In the genomic region with DNA sequence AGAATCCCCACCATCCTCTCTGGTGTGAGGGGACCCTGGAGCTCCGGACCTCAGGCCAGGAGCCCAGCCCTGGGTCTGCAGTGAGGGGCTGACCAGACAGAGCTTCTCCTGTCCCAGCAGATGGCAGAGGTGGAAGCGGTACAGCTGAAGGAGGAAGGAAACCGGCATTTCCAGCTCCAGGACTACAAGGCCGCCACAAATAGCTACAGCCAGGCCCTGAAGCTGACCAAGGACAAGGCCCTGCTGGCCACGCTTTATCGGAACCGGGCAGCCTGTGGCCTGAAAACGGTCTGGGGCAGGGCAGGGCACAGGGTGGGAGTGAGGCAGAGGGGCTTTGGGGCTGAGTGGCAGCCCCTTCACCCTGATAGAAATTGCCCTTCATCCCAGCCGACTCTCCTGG, we compare ENCODE assay signal across 1 cellular context.
TF ChIP-seq lines count a peak whose summit lies in the region.

No MANE protein-coding gene starts in this region.

TF ChIP-seq in GM23338, 12 proteins besides CTCF, POLR2A, EP300 and RAD21 (continued from another document):
- TF ChIP-seq, protein P1, sequence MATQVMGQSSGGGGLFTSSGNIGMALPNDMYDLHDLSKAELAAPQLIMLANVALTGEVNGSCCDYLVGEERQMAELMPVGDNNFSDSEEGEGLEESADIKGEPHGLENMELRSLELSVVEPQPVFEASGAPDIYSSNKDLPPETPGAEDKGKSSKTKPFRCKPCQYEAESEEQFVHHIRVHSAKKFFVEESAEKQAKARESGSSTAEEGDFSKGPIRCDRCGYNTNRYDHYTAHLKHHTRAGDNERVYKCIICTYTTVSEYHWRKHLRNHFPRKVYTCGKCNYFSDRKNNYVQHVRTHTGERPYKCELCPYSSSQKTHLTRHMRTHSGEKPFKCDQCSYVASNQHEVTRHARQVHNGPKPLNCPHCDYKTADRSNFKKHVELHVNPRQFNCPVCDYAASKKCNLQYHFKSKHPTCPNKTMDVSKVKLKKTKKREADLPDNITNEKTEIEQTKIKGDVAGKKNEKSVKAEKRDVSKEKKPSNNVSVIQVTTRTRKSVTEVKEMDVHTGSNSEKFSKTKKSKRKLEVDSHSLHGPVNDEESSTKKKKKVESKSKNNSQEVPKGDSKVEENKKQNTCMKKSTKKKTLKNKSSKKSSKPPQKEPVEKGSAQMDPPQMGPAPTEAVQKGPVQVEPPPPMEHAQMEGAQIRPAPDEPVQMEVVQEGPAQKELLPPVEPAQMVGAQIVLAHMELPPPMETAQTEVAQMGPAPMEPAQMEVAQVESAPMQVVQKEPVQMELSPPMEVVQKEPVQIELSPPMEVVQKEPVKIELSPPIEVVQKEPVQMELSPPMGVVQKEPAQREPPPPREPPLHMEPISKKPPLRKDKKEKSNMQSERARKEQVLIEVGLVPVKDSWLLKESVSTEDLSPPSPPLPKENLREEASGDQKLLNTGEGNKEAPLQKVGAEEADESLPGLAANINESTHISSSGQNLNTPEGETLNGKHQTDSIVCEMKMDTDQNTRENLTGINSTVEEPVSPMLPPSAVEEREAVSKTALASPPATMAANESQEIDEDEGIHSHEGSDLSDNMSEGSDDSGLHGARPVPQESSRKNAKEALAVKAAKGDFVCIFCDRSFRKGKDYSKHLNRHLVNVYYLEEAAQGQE (IDR thresholded peaks at IDR 0.05; ENCODE audit: unreplicated experiment) = no peak
- no peak for TF ChIP-seq CREB1 (CRISPR knock-in tag; IDR thresholded peaks at IDR 0.05; ENCODE audit: low read depth)
- TF ChIP-seq, protein P2, sequence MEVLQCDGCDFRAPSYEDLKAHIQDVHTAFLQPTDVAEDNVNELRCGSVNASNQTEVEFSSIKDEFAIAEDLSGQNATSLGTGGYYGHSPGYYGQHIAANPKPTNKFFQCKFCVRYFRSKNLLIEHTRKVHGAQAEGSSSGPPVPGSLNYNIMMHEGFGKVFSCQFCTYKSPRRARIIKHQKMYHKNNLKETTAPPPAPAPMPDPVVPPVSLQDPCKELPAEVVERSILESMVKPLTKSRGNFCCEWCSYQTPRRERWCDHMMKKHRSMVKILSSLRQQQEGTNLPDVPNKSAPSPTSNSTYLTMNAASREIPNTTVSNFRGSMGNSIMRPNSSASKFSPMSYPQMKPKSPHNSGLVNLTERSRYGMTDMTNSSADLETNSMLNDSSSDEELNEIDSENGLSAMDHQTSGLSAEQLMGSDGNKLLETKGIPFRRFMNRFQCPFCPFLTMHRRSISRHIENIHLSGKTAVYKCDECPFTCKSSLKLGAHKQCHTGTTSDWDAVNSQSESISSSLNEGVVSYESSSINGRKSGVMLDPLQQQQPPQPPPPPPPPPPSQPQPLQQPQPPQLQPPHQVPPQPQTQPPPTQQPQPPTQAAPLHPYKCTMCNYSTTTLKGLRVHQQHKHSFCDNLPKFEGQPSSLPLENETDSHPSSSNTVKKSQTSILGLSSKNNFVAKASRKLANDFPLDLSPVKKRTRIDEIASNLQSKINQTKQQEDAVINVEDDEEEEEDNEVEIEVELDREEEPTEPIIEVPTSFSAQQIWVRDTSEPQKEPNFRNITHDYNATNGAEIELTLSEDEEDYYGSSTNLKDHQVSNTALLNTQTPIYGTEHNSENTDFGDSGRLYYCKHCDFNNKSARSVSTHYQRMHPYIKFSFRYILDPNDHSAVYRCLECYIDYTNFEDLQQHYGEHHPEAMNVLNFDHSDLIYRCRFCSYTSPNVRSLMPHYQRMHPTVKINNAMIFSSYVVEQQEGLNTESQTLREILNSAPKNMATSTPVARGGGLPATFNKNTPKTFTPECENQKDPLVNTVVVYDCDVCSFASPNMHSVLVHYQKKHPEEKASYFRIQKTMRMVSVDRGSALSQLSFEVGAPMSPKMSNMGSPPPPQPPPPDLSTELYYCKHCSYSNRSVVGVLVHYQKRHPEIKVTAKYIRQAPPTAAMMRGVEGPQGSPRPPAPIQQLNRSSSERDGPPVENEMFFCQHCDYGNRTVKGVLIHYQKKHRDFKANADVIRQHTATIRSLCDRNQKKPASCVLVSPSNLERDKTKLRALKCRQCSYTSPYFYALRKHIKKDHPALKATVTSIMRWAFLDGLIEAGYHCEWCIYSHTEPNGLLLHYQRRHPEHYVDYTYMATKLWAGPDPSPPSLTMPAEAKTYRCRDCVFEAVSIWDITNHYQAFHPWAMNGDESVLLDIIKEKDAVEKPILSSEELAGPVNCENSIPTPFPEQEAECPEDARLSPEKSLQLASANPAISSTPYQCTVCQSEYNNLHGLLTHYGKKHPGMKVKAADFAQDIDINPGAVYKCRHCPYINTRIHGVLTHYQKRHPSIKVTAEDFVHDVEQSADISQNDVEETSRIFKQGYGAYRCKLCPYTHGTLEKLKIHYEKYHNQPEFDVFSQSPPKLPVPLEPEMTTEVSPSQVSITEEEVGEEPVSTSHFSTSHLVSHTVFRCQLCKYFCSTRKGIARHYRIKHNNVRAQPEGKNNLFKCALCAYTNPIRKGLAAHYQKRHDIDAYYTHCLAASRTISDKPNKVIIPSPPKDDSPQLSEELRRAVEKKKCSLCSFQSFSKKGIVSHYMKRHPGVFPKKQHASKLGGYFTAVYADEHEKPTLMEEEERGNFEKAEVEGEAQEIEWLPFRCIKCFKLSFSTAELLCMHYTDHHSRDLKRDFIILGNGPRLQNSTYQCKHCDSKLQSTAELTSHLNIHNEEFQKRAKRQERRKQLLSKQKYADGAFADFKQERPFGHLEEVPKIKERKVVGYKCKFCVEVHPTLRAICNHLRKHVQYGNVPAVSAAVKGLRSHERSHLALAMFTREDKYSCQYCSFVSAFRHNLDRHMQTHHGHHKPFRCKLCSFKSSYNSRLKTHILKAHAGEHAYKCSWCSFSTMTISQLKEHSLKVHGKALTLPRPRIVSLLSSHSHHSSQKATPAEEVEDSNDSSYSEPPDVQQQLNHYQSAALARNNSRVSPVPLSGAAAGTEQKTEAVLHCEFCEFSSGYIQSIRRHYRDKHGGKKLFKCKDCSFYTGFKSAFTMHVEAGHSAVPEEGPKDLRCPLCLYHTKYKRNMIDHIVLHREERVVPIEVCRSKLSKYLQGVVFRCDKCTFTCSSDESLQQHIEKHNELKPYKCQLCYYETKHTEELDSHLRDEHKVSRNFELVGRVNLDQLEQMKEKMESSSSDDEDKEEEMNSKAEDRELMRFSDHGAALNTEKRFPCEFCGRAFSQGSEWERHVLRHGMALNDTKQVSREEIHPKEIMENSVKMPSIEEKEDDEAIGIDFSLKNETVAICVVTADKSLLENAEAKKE (CRISPR knock-in tag; IDR thresholded peaks at IDR 0.05) = no peak
